In the genomic region with DNA sequence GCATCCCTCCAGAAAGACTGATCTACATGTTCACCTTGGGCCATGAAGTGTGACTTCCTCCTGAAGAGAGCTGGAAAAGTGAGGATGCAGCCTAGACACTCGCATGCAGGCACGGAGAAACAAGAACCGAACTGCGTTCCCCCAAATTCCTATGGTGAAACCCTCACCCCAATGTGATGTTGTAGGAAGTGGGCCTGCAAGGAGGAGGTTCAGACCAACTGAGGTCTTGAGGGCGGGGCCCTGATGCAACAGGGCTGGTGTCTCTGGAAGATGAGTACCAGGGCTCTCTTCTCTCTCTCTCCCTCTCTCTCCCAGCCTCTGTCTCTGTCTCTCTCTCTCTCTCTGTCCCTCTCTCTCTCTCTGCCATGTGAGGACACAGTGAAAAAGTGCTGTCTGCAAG, we compare ENCODE assay signal across 22 cellular contexts.
"Had no signal": no experiment of that assay in that cellular context is flagged by ENCODE, and none has a peak within 500 bp of the region (broad histone marks: within the 10 kb centered on the region; RNA-seq: fewer than 3 reads in every experiment).

No MANE protein-coding gene starts in this region.

- DNase-seq: activated CD4-positive, alpha-beta memory T cell treated with anti-CD3 and anti-CD28 coated beads for 36 hours; activated CD4-positive, alpha-beta T cell treated with anti-CD3 and anti-CD28 coated beads for 4 hours; activated CD8-positive, alpha-beta memory T cell treated with anti-CD3 and anti-CD28 coated beads, Interleukin-2, amount 10 ng/mL, durations not matched to agents 7 days and 5 days; activated T-cell treated with anti-CD3 and anti-CD28 coated beads for 4 hours; brain microvascular endothelial cell; central memory CD4-positive, alpha-beta T cell; colonic mucosa; esophagus squamous epithelium; left colon; mesendoderm; naive thymus-derived CD4-positive, alpha-beta T cell; stimulated activated CD4-positive, alpha-beta T cell treated with anti-CD3 and anti-CD28 coated beads, Interleukin-1b, Interleukin-23, amount 100 ng/mL, for 48 hours; T-helper 9 cell had no signal

- H3K4me3 ChIP-seq: adrenal gland, ascending aorta, colonic mucosa, esophagus squamous epithelium, heart left ventricle, psoas muscle, right atrium auricular region had no signal

- ATAC-seq: activated CD8-positive, alpha-beta memory T cell treated with anti-CD3 and anti-CD28 coated beads, Interleukin-2, amount 10 ng/mL, durations not matched to agents 7 days and 5 days; heart left ventricle; left colon; naive thymus-derived CD4-positive, alpha-beta T cell; psoas muscle; stimulated activated effector memory CD8-positive, alpha-beta T cell treated with anti-CD3 and anti-CD28 coated beads, Interleukin-12 subunit alpha, Interleukin-12 subunit beta, amount 100 ng/mL, for 72 hours; WTC11 had no signal

- H3K27ac ChIP-seq: adrenal gland, ascending aorta, brain microvascular endothelial cell, colonic mucosa, esophagus squamous epithelium, heart left ventricle, psoas muscle, right atrium auricular region had no signal

- H3K4me1 Mint-ChIP-seq: naive thymus-derived CD4-positive, alpha-beta T cell; WTC11 had no signal

- H3K9me3 ChIP-seq: adrenal gland, colonic mucosa, psoas muscle had no signal

- H3K36me3 Mint-ChIP-seq: activated CD4-positive, alpha-beta memory T cell treated with anti-CD3 and anti-CD28 coated beads for 36 hours; activated CD8-positive, alpha-beta memory T cell treated with anti-CD3 and anti-CD28 coated beads, Interleukin-2, amount 10 ng/mL, durations not matched to agents 7 days and 5 days; activated naive CD8-positive, alpha-beta T cell; stimulated activated effector memory CD8-positive, alpha-beta T cell treated with anti-CD3 and anti-CD28 coated beads, Interleukin-12 subunit alpha, Interleukin-12 subunit beta, amount 100 ng/mL, for 72 hours; type B pancreatic cell; WTC11 had no signal

- H3K27ac Mint-ChIP-seq: activated CD4-positive, alpha-beta memory T cell treated with anti-CD3 and anti-CD28 coated beads for 36 hours; activated CD8-positive, alpha-beta memory T cell treated with anti-CD3 and anti-CD28 coated beads, Interleukin-2, amount 10 ng/mL, durations not matched to agents 7 days and 5 days; activated naive CD8-positive, alpha-beta T cell; naive thymus-derived CD4-positive, alpha-beta T cell; stimulated activated effector memory CD8-positive, alpha-beta T cell treated with anti-CD3 and anti-CD28 coated beads, Interleukin-12 subunit alpha, Interleukin-12 subunit beta, amount 100 ng/mL, for 72 hours; type B pancreatic cell; WTC11 had no signal

- H3K27me3 Mint-ChIP-seq: activated CD8-positive, alpha-beta memory T cell treated with anti-CD3 and anti-CD28 coated beads, Interleukin-2, amount 10 ng/mL, durations not matched to agents 7 days and 5 days had no signal

- H3K4me1 ChIP-seq: adrenal gland, ascending aorta, colonic mucosa, esophagus squamous epithelium, heart left ventricle, psoas muscle, right atrium auricular region had no signal

- H3K4me3 Mint-ChIP-seq: activated CD4-positive, alpha-beta memory T cell treated with anti-CD3 and anti-CD28 coated beads for 36 hours; activated CD8-positive, alpha-beta memory T cell treated with anti-CD3 and anti-CD28 coated beads, Interleukin-2, amount 10 ng/mL, durations not matched to agents 7 days and 5 days; activated naive CD8-positive, alpha-beta T cell; stimulated activated effector memory CD8-positive, alpha-beta T cell treated with anti-CD3 and anti-CD28 coated beads, Interleukin-12 subunit alpha, Interleukin-12 subunit beta, amount 100 ng/mL, for 72 hours; type B pancreatic cell; WTC11 had no signal

- H3K36me3 ChIP-seq: adrenal gland, ascending aorta, brain microvascular endothelial cell, colonic mucosa, esophagus squamous epithelium, heart left ventricle, right atrium auricular region had no signal

- H3K27me3 ChIP-seq: ascending aorta, brain microvascular endothelial cell, colonic mucosa, right atrium auricular region had no signal
